In the genomic region with DNA sequence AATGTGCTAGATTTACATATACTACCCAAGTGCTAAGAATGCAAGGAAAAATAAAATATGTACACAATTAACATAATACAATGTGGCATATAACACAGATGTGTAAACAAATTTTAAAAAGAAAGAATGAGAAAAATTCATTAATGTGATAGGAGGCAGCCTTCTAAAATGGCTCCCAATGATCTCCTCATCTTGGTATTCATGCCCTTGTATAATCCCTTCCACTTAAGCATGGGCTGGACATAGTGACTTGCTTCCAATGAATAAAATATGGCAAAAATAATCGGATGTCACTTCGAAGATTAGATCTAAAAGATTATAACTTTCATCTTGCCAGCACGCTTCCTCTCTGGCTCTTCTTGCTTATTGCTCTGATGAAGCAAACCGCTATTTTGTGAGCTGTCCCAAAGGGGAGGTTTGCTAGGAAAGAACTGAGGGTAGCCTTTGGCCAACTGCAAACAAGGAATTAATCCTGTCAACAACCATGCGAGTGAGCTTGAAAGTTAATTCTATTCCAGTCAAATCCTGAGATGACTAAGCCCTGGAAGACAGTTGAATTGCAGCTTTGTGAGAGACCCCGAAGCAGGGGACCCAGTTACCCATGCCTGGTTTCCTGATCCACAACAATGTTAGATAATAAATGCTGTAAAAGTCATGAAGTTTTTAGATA, we compare ENCODE assay signal across 3 cellular contexts.
TF ChIP-seq lines count a peak whose summit lies in the region.

No MANE protein-coding gene starts in this region.

TF ChIP-seq in A549, 52 proteins besides CTCF, POLR2A, EP300 and RAD21:
- TF ChIP-seq KDM1A (IDR thresholded peaks at IDR 0.05; ENCODE audit: low read depth) (no peak), FOSB (CRISPR knock-in tag; IDR thresholded peaks at IDR 0.05) (no peak), ESRRA (IDR thresholded peaks at IDR 0.05; ENCODE audit: borderline replicate concordance, low read length) (no peak), SREBF2 (IDR thresholded peaks at IDR 0.05) (no peak), PHF8 (IDR thresholded peaks at IDR 0.05; ENCODE audit: borderline replicate concordance, low read depth) (no peak), CHD4 (IDR thresholded peaks at IDR 0.05; ENCODE audit: borderline replicate concordance) (no peak), JUNB (IDR thresholded peaks at IDR 0.05) (no peak), HOXB13 (CRISPR knock-in tag; IDR thresholded peaks at IDR 0.05; ENCODE audit: low read depth) (no peak), ZSCAN20 (CRISPR knock-in tag; IDR thresholded peaks at IDR 0.05) (no peak)
- TF ChIP-seq, protein P1, sequence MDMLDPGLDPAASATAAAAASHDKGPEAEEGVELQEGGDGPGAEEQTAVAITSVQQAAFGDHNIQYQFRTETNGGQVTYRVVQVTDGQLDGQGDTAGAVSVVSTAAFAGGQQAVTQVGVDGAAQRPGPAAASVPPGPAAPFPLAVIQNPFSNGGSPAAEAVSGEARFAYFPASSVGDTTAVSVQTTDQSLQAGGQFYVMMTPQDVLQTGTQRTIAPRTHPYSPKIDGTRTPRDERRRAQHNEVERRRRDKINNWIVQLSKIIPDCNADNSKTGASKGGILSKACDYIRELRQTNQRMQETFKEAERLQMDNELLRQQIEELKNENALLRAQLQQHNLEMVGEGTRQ (IDR thresholded peaks at IDR 0.05): no peak
TF ChIP-seq in A549: peak in this region for 0.

TF ChIP-seq in HCT116, 20 proteins besides CTCF, POLR2A, EP300 and RAD21:
- TF ChIP-seq YY1 (IDR thresholded peaks at IDR 0.05; ENCODE audit: extremely low read depth, insufficient replicate concordance, low read depth, low read length) (no peak), SIN3A (IDR thresholded peaks at IDR 0.05; ENCODE audit: low read depth) (no peak), ELF1 (IDR thresholded peaks at IDR 0.05; ENCODE audit: borderline replicate concordance, low read depth) (no peak)
TF ChIP-seq in HCT116: peak in this region for 0.

TF ChIP-seq in SK-N-SH, 30 proteins besides CTCF, POLR2A, EP300 and RAD21:
- TF ChIP-seq CHD2 (IDR thresholded peaks at IDR 0.05; ENCODE audit: low read length, partially characterized antibody) (no peak), YY1 (IDR thresholded peaks at IDR 0.05; ENCODE audit: low read depth) (no peak), TCF12 (IDR thresholded peaks at IDR 0.05) (no peak), NRF1 (IDR thresholded peaks at IDR 0.05; ENCODE audit: low read depth, low read length) (no peak)
